1 cellular context compared by ENCODE assay signal in genomic region chr3:66997560-66998074, GRCh38.
TF ChIP-seq lines count a peak whose summit lies in the region.

No MANE protein-coding gene starts in this region.

TF ChIP-seq in GM23338, 12 proteins besides CTCF, POLR2A, EP300 and RAD21 (continued from another document):
- no peak for TF ChIP-seq ETS1 (IDR thresholded peaks at IDR 0.05)
- TF ChIP-seq NANOG (IDR thresholded peaks at IDR 0.05; ENCODE audit: borderline replicate concordance), result no peak
- TF ChIP-seq EZH2 (IDR thresholded peaks at IDR 0.05; ENCODE audit: low read depth, unreplicated experiment), result no peak
